Comparison of ENCODE assay signal across 2 cellular contexts in the genomic region with DNA sequence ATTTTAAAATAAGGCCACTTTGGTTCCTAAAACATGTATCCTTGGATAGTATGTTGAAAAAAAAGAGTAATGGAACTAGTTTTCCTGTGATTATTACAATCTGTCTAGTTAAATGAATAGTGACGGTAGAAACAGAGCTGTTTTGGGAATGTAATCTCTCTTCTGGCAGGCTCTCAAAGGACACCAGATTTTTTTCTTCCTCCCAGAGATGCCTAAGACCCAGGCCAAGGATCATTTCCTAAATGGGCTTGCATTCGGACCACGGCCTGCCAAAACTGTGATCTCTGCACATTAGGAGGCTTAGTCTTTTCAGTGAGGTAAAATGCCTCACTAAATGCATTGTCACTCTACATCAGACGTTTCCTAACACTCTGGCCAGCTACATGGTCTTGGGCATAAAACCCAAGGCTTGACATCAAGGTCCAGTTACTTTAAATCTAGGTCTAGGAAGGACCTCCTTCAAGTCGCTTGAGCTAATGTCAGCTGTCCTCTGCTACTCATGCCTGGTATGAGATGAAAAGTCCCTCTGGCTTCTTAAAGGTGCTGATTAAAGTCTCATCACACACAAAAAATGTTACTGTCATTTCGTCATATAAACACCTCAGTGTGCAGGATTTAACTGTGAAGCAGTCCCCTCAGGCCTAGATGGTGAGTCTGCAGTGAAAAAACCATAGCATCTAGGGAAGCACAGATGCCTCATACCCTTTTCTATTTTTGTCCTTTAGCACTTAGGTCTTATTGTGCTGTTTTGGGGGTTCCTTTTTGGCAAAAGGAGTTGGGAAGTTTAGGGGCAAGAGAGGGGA.
TF ChIP-seq lines count a peak whose summit lies in the region.

No MANE protein-coding gene starts in this region.

TF ChIP-seq in IMR-90, 13 proteins besides CTCF, POLR2A, EP300 and RAD21:
- TF ChIP-seq NFE2L2 (IDR thresholded peaks at IDR 0.05; ENCODE audit: low read depth, low read length) (no peak), FOS (IDR thresholded peaks at IDR 0.05; ENCODE audit: low read depth, low read length) (no peak), MAFK (IDR thresholded peaks at IDR 0.05; ENCODE audit: low read depth, low read length) (no peak), CHD1 (IDR thresholded peaks at IDR 0.05; ENCODE audit: low read depth, low read length) (no peak), RCOR1 (IDR thresholded peaks at IDR 0.05; ENCODE audit: insufficient replicate concordance, low read length) (no peak), BHLHE40 (IDR thresholded peaks at IDR 0.05; ENCODE audit: low read depth, low read length) (no peak), MXI1 (IDR thresholded peaks at IDR 0.05; ENCODE audit: borderline replicate concordance, low read depth, low read length) (no peak), MAZ (IDR thresholded peaks at IDR 0.05; ENCODE audit: borderline replicate concordance, low read depth, low read length) (no peak), RFX5 (IDR thresholded peaks at IDR 0.05; ENCODE audit: low read depth, low read length) (no peak), SMC3 (IDR thresholded peaks at IDR 0.05; ENCODE audit: low read depth, low read length) (no peak), CEBPB (IDR thresholded peaks at IDR 0.05; ENCODE audit: low read depth, low read length) (no peak)
- TF ChIP-seq, protein P1, sequence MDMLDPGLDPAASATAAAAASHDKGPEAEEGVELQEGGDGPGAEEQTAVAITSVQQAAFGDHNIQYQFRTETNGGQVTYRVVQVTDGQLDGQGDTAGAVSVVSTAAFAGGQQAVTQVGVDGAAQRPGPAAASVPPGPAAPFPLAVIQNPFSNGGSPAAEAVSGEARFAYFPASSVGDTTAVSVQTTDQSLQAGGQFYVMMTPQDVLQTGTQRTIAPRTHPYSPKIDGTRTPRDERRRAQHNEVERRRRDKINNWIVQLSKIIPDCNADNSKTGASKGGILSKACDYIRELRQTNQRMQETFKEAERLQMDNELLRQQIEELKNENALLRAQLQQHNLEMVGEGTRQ (IDR thresholded peaks at IDR 0.05; ENCODE audit: low read depth, low read length) = no peak
- TF ChIP-seq, protein P2, sequence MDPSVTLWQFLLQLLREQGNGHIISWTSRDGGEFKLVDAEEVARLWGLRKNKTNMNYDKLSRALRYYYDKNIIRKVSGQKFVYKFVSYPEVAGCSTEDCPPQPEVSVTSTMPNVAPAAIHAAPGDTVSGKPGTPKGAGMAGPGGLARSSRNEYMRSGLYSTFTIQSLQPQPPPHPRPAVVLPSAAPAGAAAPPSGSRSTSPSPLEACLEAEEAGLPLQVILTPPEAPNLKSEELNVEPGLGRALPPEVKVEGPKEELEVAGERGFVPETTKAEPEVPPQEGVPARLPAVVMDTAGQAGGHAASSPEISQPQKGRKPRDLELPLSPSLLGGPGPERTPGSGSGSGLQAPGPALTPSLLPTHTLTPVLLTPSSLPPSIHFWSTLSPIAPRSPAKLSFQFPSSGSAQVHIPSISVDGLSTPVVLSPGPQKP (IDR thresholded peaks at IDR 0.05; ENCODE audit: borderline replicate concordance, low read depth, low read length) = no peak

TF ChIP-seq in WTC11, 78 proteins besides CTCF, POLR2A, EP300 and RAD21:
- no peak for TF ChIP-seq TEAD1 (CRISPR knock-in tag; IDR thresholded peaks at IDR 0.05)
- TF ChIP-seq, protein P3, sequence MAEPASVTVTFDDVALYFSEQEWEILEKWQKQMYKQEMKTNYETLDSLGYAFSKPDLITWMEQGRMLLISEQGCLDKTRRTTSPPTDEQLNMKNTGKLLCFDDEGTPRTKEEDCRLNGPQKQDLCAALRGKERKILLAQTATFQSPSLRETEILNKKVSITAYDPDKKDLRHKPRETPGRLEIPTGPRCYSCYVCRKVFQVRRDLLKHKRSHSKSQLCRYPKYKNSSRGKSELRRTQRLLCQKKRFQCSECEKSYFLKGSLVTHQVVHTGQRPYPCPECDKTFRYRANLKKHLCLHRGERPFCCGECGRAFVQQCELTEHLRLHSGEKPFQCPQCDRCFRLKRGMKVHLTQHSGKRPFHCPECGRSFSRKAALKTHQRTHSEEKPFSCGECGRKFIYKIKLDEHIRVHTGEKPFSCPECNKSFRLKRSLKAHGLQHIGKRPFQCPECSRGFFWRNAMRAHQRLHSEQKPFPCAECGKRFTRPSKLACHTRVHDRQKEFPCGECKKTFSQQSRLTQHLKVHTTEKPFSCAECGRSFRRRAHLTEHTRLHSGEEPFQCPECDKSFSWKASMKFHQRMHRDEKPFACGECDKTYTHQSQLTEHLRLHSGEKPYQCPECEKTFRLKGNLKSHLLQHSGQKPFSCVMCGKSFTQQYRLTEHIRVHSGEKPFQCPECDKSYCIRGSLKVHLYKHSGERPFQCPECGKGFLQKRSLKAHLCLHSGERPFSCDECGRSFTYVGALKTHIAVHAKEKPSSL (CRISPR knock-in tag; conservative IDR thresholded peaks at IDR 0.05) = no peak
- TF ChIP-seq, protein P4, sequence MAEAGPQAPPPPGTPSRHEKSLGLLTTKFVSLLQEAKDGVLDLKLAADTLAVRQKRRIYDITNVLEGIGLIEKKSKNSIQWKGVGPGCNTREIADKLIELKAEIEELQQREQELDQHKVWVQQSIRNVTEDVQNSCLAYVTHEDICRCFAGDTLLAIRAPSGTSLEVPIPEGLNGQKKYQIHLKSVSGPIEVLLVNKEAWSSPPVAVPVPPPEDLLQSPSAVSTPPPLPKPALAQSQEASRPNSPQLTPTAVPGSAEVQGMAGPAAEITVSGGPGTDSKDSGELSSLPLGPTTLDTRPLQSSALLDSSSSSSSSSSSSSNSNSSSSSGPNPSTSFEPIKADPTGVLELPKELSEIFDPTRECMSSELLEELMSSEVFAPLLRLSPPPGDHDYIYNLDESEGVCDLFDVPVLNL (CRISPR knock-in tag; IDR thresholded peaks at IDR 0.05; ENCODE audit: borderline replicate concordance, low read depth) = no peak
- no peak for TF ChIP-seq CBFB (CRISPR knock-in tag; IDR thresholded peaks at IDR 0.05; ENCODE audit: low read depth)
- TF ChIP-seq, protein P5, sequence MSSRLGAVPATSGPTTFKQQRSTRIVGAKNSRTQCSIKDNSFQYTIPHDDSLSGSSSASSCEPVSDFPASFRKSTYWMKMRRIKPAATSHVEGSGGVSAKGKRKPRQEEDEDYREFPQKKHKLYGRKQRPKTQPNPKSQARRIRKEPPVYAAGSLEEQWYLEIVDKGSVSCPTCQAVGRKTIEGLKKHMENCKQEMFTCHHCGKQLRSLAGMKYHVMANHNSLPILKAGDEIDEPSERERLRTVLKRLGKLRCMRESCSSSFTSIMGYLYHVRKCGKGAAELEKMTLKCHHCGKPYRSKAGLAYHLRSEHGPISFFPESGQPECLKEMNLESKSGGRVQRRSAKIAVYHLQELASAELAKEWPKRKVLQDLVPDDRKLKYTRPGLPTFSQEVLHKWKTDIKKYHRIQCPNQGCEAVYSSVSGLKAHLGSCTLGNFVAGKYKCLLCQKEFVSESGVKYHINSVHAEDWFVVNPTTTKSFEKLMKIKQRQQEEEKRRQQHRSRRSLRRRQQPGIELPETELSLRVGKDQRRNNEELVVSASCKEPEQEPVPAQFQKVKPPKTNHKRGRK (CRISPR knock-in tag; IDR thresholded peaks at IDR 0.05; ENCODE audit: borderline replicate concordance) = no peak
- TF ChIP-seq, protein P6, sequence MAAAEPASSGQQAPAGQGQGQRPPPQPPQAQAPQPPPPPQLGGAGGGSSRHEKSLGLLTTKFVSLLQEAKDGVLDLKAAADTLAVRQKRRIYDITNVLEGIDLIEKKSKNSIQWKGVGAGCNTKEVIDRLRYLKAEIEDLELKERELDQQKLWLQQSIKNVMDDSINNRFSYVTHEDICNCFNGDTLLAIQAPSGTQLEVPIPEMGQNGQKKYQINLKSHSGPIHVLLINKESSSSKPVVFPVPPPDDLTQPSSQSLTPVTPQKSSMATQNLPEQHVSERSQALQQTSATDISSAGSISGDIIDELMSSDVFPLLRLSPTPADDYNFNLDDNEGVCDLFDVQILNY (CRISPR knock-in tag; IDR thresholded peaks at IDR 0.05) = no peak
- no peak for TF ChIP-seq ZNF416 (CRISPR knock-in tag; IDR thresholded peaks at IDR 0.05)
- TF ChIP-seq ETV6 (CRISPR knock-in tag; IDR thresholded peaks at IDR 0.05) = no peak
- TF ChIP-seq NFE2L1 (CRISPR knock-in tag; IDR thresholded peaks at IDR 0.05) = no peak
- no peak for TF ChIP-seq ZNF138 (CRISPR knock-in tag; conservative IDR thresholded peaks at IDR 0.05)
- TF ChIP-seq CREB1 (CRISPR knock-in tag; IDR thresholded peaks at IDR 0.05) = no peak
- TF ChIP-seq, protein P7, sequence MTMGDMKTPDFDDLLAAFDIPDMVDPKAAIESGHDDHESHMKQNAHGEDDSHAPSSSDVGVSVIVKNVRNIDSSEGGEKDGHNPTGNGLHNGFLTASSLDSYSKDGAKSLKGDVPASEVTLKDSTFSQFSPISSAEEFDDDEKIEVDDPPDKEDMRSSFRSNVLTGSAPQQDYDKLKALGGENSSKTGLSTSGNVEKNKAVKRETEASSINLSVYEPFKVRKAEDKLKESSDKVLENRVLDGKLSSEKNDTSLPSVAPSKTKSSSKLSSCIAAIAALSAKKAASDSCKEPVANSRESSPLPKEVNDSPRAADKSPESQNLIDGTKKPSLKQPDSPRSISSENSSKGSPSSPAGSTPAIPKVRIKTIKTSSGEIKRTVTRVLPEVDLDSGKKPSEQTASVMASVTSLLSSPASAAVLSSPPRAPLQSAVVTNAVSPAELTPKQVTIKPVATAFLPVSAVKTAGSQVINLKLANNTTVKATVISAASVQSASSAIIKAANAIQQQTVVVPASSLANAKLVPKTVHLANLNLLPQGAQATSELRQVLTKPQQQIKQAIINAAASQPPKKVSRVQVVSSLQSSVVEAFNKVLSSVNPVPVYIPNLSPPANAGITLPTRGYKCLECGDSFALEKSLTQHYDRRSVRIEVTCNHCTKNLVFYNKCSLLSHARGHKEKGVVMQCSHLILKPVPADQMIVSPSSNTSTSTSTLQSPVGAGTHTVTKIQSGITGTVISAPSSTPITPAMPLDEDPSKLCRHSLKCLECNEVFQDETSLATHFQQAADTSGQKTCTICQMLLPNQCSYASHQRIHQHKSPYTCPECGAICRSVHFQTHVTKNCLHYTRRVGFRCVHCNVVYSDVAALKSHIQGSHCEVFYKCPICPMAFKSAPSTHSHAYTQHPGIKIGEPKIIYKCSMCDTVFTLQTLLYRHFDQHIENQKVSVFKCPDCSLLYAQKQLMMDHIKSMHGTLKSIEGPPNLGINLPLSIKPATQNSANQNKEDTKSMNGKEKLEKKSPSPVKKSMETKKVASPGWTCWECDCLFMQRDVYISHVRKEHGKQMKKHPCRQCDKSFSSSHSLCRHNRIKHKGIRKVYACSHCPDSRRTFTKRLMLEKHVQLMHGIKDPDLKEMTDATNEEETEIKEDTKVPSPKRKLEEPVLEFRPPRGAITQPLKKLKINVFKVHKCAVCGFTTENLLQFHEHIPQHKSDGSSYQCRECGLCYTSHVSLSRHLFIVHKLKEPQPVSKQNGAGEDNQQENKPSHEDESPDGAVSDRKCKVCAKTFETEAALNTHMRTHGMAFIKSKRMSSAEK (CRISPR knock-in tag; IDR thresholded peaks at IDR 0.05; ENCODE audit: borderline replicate concordance) = no peak
- no peak for TF ChIP-seq GABPB1 (CRISPR knock-in tag; IDR thresholded peaks at IDR 0.05)
- no peak for TF ChIP-seq ZNF263 (CRISPR knock-in tag; IDR thresholded peaks at IDR 0.05; ENCODE audit: low read depth)
